In genomic region chr6:65221153-65221552, GRCh38 we compare ENCODE assay signal across 7 cellular contexts.
"Had no signal": no experiment of that assay in that cellular context is flagged by ENCODE, and none has a peak within 500 bp of the region (broad histone marks: within the 10 kb centered on the region; RNA-seq: fewer than 3 reads in every experiment).

No MANE protein-coding gene starts in this region.

- DNase-seq: IMR-90, KBM-7, KG1 had no signal

- H3K9ac ChIP-seq: KMS-11 had no signal

- ATAC-seq: HepG2 had no signal

- FAIRE-seq: HepG2, HTR-8/SVneo had no signal

- H3K4me2 ChIP-seq: KMS-11 had no signal

- H3K27ac ChIP-seq: HL-60, KMS-11 had no signal
